1 cellular context compared by ENCODE assay signal in genomic region chr20:35166242-35166830, GRCh38.
TF ChIP-seq lines count a peak whose summit lies in the region.

No MANE protein-coding gene starts in this region.

TF ChIP-seq in K562, 482 proteins besides CTCF, POLR2A, EP300 and RAD21 (continued from another document and continues in another):
- TF ChIP-seq ZNF277 (CRISPR knock-in tag; IDR thresholded peaks at IDR 0.05; ENCODE audit: borderline replicate concordance) (no peak), ZNF561 (CRISPR knock-in tag; conservative IDR thresholded peaks at IDR 0.05) (no peak), ADNP (tag; IDR thresholded peaks at IDR 0.05) (no peak), CHD1 (IDR thresholded peaks at IDR 0.05; ENCODE audit: low read length) (no peak), HDAC2 (IDR thresholded peaks at IDR 0.05) (peak; percentile 67; the same call in 1 of the 2 replicates), CREB3L1 (IDR thresholded peaks at IDR 0.05; ENCODE audit: borderline replicate concordance, low read depth) (no peak), RB1 (IDR thresholded peaks at IDR 0.05; ENCODE audit: low read depth) (no peak), SOX6 (IDR thresholded peaks at IDR 0.05) (peak; percentile 11; the same call in 1 of the 2 replicates), MNT (conservative IDR thresholded peaks at IDR 0.05) (peak in 1 of 2 experiments; percentile 41; a peak in 1 of 4 replicates), ZBTB9 (CRISPR knock-in tag; IDR thresholded peaks at IDR 0.05) (peak; percentile 18; the same call in 1 of the 2 replicates), ZNF407 (IDR thresholded peaks at IDR 0.05; ENCODE audit: low read depth) (no peak), ZFP1 (CRISPR knock-in tag; IDR thresholded peaks at IDR 0.05) (no peak), BHLHE40 (IDR thresholded peaks at IDR 0.05; ENCODE audit: low read length) (peak; percentile 47; the same call in 1 of the 2 replicates), MTA3 (IDR thresholded peaks at IDR 0.05; ENCODE audit: borderline replicate concordance) (no peak; the same call in 1 of the 2 replicates), TAL1 (IDR thresholded peaks at IDR 0.05) (peak; percentile 56), PRMT5 (CRISPR knock-in tag; IDR thresholded peaks at IDR 0.05) (no peak), XRCC3 (IDR thresholded peaks at IDR 0.05) (no peak), XRCC4 (IDR thresholded peaks at IDR 0.05; ENCODE audit: extremely low read depth, insufficient read depth, insufficient read length) (no peak), FOXO4 (CRISPR knock-in tag; IDR thresholded peaks at IDR 0.05) (no peak), MYC (IDR thresholded peaks at IDR 0.05; ENCODE audit: low read depth, low read length) (0 out of 2 replicates have a peak, but pooled peaks have one; percentile 29), MYC (CRISPR knock-in tag; IDR thresholded peaks at IDR 0.05; ENCODE audit: borderline replicate concordance, low read depth) (no peak), ZNF780A (CRISPR knock-in tag; IDR thresholded peaks at IDR 0.05) (no peak), ZHX1 (conservative IDR thresholded peaks at IDR 0.05; ENCODE audit: low read length) (no peak), TBL1XR1 (IDR thresholded peaks at IDR 0.05; ENCODE audit: low read length in 2 of 2) (no peak), ZBTB11 (CRISPR knock-in tag; IDR thresholded peaks at IDR 0.05) (peak in 1 of 3 experiments; percentile 28; a peak in 1 of 6 replicates), CBFA2T3 (IDR thresholded peaks at IDR 0.05) (peak; percentile 82), SMARCA4 (IDR thresholded peaks at IDR 0.05) (peak; percentile 43; the same call in 1 of the 2 replicates), HDAC1 (IDR thresholded peaks at IDR 0.05) (peak in 1 of 2 experiments; percentile 77; a peak in 2 of 4 replicates), CREB5 (CRISPR knock-in tag; IDR thresholded peaks at IDR 0.05) (no peak), ZNF431 (CRISPR knock-in tag; IDR thresholded peaks at IDR 0.05) (no peak), ARNT (IDR thresholded peaks at IDR 0.05) (no peak), PURB (CRISPR knock-in tag; IDR thresholded peaks at IDR 0.05; ENCODE audit: low read depth) (no peak), SNRNP70 (optimal IDR thresholded peaks at IDR 0.05; ENCODE audit: low read depth, low read length) (no peak), TCF15 (CRISPR knock-in tag; IDR thresholded peaks at IDR 0.05) (no peak), ARID1B (IDR thresholded peaks at IDR 0.05) (peak; percentile 80), NFIC (IDR thresholded peaks at IDR 0.05) (peak; percentile 91)
